ENCODE assay signal across 12 cellular contexts in the genomic region with DNA sequence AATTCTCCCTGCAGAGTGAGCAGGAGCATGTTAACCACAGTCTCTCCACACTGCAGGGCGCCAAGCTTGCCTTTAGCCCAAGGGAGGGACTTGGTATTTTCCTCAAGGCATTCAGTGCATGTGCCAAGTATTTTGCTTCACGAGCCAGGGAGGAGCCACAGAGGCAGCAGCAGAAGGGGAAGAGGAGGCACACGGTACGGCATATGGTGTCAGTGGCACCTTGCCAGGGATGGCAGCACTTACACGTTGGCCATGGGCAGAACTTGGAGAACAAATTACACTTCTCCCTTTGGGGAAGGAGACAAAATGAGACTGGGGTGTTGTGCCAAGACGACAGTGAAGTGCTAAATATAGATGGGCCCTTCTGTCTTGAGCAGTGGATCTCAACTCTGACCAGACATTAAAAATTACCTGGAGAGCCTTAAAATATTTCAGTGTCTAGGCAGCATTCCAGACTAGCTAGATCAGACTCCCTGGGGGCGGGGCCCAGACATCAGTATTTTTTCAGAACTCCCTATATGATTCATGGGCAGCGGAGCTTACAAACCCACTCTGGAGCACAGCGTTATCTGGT.
DNase-seq lines count a peak whose midpoint lies in the region; ATAC-seq, FAIRE-seq and TF ChIP-seq lines count a peak whose summit lies in the region.
"Had no signal": no experiment of that assay in that cellular context is flagged by ENCODE, and none has a peak within 500 bp of the region (broad histone marks: within the 10 kb centered on the region; RNA-seq: fewer than 3 reads in every experiment).

No MANE protein-coding gene starts in this region.

- DNase-seq in Ammon's horn (ENCODE audit: low spot score) (peak; percentile 51), IMR-90 (peak; percentile 7), amniotic epithelial cell (ENCODE audit: low read depth) (peak; percentile 1), left lung (no peak), GM23338 (ENCODE audit: low spot score) (no peak), GM19239 (ENCODE audit: insufficient read length, low spot score) (no peak)
- no peak for DNase-seq in stimulated activated CD4-positive, alpha-beta T cell treated with anti-CD3 and anti-CD28 coated beads, Interleukin-4, amount 100 ng/mL, for 4 hours
- DNase-seq in T-helper 2 cell treated with Interferon-gamma antibody and Interleukin-4, amounts not matched to agents 5 μg/mL and 100 μg/mL, for 36 hours (ENCODE audit: low spot score) = no peak
- DNase-seq: foreskin melanocyte, NCI-H1048, SIG-M5 had no signal

- H4K20me1 ChIP-seq in IMR-90 (ENCODE audit: insufficient read depth, low read length) = no peaks in the 10 kb centered on the region
- no peaks in the 10 kb centered on the region for H4K20me1 ChIP-seq in GM23338 (replicated peaks; ENCODE audit: insufficient read depth)

- no peaks in the 10 kb centered on the region for H3F3A ChIP-seq in GM23338 (replicated peaks; ENCODE audit: low read depth)

- no peak for TF ChIP-seq RAD21 in IMR-90 (IDR thresholded peaks at IDR 0.05; ENCODE audit: low read length)

- H3K27ac Mint-ChIP-seq in GM23338 = no peak overlapping the region
- no peak overlapping the region for H3K27ac Mint-ChIP-seq in T-helper 2 cell treated with Interferon-gamma antibody and Interleukin-4, amounts not matched to agents 5 μg/mL and 100 μg/mL, for 36 hours

- dilution Hi-C loops in IMR-90 (cut with HindIII; ENCODE audit: low sequenced_read_pairs, unreplicated experiment) = no loop called here

- no peak overlapping the region for H2AFZ ChIP-seq in IMR-90 (replicated peaks; ENCODE audit: low read length, poor library complexity)
- H2AFZ ChIP-seq in GM23338 = no peak overlapping the region

- 0 out of 2 replicates have a peak, but pooled peaks cover 3% of the 10 kb centered on the region for H3K9me1 ChIP-seq in IMR-90 (ENCODE audit: insufficient read depth, low read length)

- CTCF ChIA-PET in IMR-90 (lab: Yijun Ruan, JAX) = interaction anchor here (0.8 kb wide), 1 partner anchor 1385 kb away, joined by 3 read pairs; no protein-coding TSS in a partner anchor

- H2AK5ac ChIP-seq in IMR-90 (ENCODE audit: low read depth, low read length) = no peak overlapping the region

- no peak for TF ChIP-seq CTCF in IMR-90 (conservative IDR thresholded peaks at IDR 0.05; ENCODE audit: low read depth, low read length)
- TF ChIP-seq CTCF in left lung (IDR thresholded peaks at IDR 0.05) = no peak
- no peak for TF ChIP-seq CTCF in GM23338 (conservative IDR thresholded peaks at IDR 0.05; ENCODE audit: low read depth in 2 of 2)

- no peaks in the 10 kb centered on the region for H3K27me3 Mint-ChIP-seq in GM23338 (ENCODE audit: insufficient read depth, low read depth, poor library complexity)
- H3K27me3 Mint-ChIP-seq in T-helper 2 cell treated with Interferon-gamma antibody and Interleukin-4, amounts not matched to agents 5 μg/mL and 100 μg/mL, for 36 hours (ENCODE audit: low read depth) = no peaks in the 10 kb centered on the region

- no peak for FAIRE-seq in GM19239 (lab: Jason Lieb, UNC)

- no peak overlapping the region for H4K5ac ChIP-seq in IMR-90 (ENCODE audit: low read depth, low read length)

- 0 out of 2 replicates have a peak, but pooled peaks cover 5% of the 10 kb centered on the region for H3K9me2 ChIP-seq in GM23338 (ENCODE audit: insufficient read depth)

- no peaks in the 10 kb centered on the region for H3K79me1 ChIP-seq in IMR-90 (ENCODE audit: low read depth in 1 of 2, low read length in 2 of 2)

- intact Hi-C loops in IMR-90 (cut with micrococcal nuclease) (no loop called here), left lung (cut with DNase I) (no loop called here)

- H3K79me2 ChIP-seq in GM23338 (replicated peaks; ENCODE audit: insufficient read depth) = no peaks in the 10 kb centered on the region

- no peak overlapping the region for H3K56ac ChIP-seq in IMR-90 (ENCODE audit: extremely low read depth, insufficient read depth, low read length)

- BruUV-seq in IMR-90 (replicated peaks; lab: Mats Ljungman, UMichigan) = no TSS peak

- H3K27me3 ChIP-seq in IMR-90 (ENCODE audit: control insufficient read depth, insufficient read depth, low read length) (no peaks in the 10 kb centered on the region), left lung (no peaks in the 10 kb centered on the region), GM23338 (ENCODE audit: insufficient read depth) (no peaks in the 10 kb centered on the region)

- in situ Hi-C loops in IMR-90 (cut with MboI; ENCODE audit: low sequenced_read_pairs) = no loop called here

- H3K23ac ChIP-seq in IMR-90 (ENCODE audit: low read depth, low read length) = no peak overlapping the region

- H3K14ac ChIP-seq in IMR-90 (replicated peaks; ENCODE audit: low read depth, low read length) = no peak overlapping the region

- H4K91ac ChIP-seq in IMR-90 (ENCODE audit: insufficient read depth, low read depth, low read length) = no peak overlapping the region

- H3K4me1 ChIP-seq in IMR-90 (ENCODE audit: control insufficient read depth, insufficient read depth, low read length) (no peaks in the 10 kb centered on the region), left lung (no peaks in the 10 kb centered on the region), GM23338 (ENCODE audit: insufficient read depth) (no peaks in the 10 kb centered on the region)

- H3K9me3 Mint-ChIP-seq in GM23338 = no peaks in the 10 kb centered on the region; the same call in 2 of the 3 replicates
- H3K9me3 Mint-ChIP-seq in T-helper 2 cell treated with Interferon-gamma antibody and Interleukin-4, amounts not matched to agents 5 μg/mL and 100 μg/mL, for 36 hours = no peaks in the 10 kb centered on the region

- no peak overlapping the region for H3K4me3 Mint-ChIP-seq in GM23338
- H3K4me3 Mint-ChIP-seq in T-helper 2 cell treated with Interferon-gamma antibody and Interleukin-4, amounts not matched to agents 5 μg/mL and 100 μg/mL, for 36 hours = no peak overlapping the region

- H3K4me1 Mint-ChIP-seq in GM23338 = no peaks in the 10 kb centered on the region
- no peaks in the 10 kb centered on the region for H3K4me1 Mint-ChIP-seq in T-helper 2 cell treated with Interferon-gamma antibody and Interleukin-4, amounts not matched to agents 5 μg/mL and 100 μg/mL, for 36 hours (ENCODE audit: low read depth)

- no peak overlapping the region for H3K9ac ChIP-seq in IMR-90 (ENCODE audit: low read depth, low read length)

- H3K9me3 ChIP-seq in IMR-90 (ENCODE audit: control insufficient read depth, insufficient read depth, low read length) (no peaks in the 10 kb centered on the region), left lung (no peaks in the 10 kb centered on the region)

- no peak overlapping the region for H3K4me2 ChIP-seq in IMR-90 (ENCODE audit: low read depth, low read length)
- no peak overlapping the region for H3K4me2 ChIP-seq in GM23338

- no peak overlapping the region for H2BK20ac ChIP-seq in IMR-90 (ENCODE audit: low read depth, low read length)

- no peak overlapping the region for H2AK9ac ChIP-seq in IMR-90 (replicated peaks; ENCODE audit: low read depth, low read length, poor library complexity)

- H2BK120ac ChIP-seq in IMR-90 (ENCODE audit: low read depth, low read length) = no peak overlapping the region

- no peak overlapping the region for H2BK15ac ChIP-seq in IMR-90 (ENCODE audit: low read depth, low read length)

- no peak overlapping the region for H2BK5ac ChIP-seq in IMR-90 (ENCODE audit: low read depth, low read length, poor library complexity, severe bottlenecking)

- H3K36me3 Mint-ChIP-seq in GM23338 (ENCODE audit: low read depth) = no peaks in the 10 kb centered on the region
- H3K36me3 Mint-ChIP-seq in T-helper 2 cell treated with Interferon-gamma antibody and Interleukin-4, amounts not matched to agents 5 μg/mL and 100 μg/mL, for 36 hours (ENCODE audit: low read depth) = no peaks in the 10 kb centered on the region
- H3K36me3 Mint-ChIP-seq: brain had no signal

- H3K27ac ChIP-seq in IMR-90 (ENCODE audit: insufficient read depth, low read length) = no peak overlapping the region
- H3K27ac ChIP-seq in left lung = no peak overlapping the region
- H3K27ac ChIP-seq in GM23338 (ENCODE audit: low read depth) = no peak overlapping the region

- POLR2A ChIA-PET in IMR-90 (lab: Charles Lee; ENCODE audit: unreplicated experiment) = no interaction called here

- no peak for ATAC-seq in IMR-90 (ENCODE audit: low read depth)
- ATAC-seq in left lung = peak; percentile 33
- ATAC-seq in GM23338 = no peak

- no peak overlapping the region for H3K18ac ChIP-seq in IMR-90 (ENCODE audit: low read depth, low read length)

- TF ChIP-seq POLR2A in IMR-90 (IDR thresholded peaks at IDR 0.05; ENCODE audit: low read depth, low read length) = no peak

- WGBS in IMR-90 (ENCODE audit: extremely low coverage in 2 of 2, insufficient read length in 1 of 2), 2 experiments = 63% methylated on average over 3 of the region's 9 CpGs; no CpG with 5 or more reads in 1 of the 2 experiments

- no peak overlapping the region for H3K4me3 ChIP-seq in IMR-90 (ENCODE audit: insufficient read depth, low read depth, low read length)
- no peak overlapping the region for H3K4me3 ChIP-seq in left lung
- no peak overlapping the region for H3K4me3 ChIP-seq in GM23338

- H4K8ac ChIP-seq in IMR-90 (ENCODE audit: low read depth in 2 of 2, low read length in 2 of 2) = no peak overlapping the region

- no peaks in the 10 kb centered on the region for H3K36me3 ChIP-seq in IMR-90 (ENCODE audit: control insufficient read depth, insufficient read depth, low read length)
- H3K36me3 ChIP-seq in left lung = no peaks in the 10 kb centered on the region
- H3K36me3 ChIP-seq in GM23338 (ENCODE audit: insufficient read depth) = no peaks in the 10 kb centered on the region

- no peak overlapping the region for H3K4ac ChIP-seq in IMR-90 (ENCODE audit: low read depth, low read length)

TF ChIP-seq in IMR-90, 13 proteins besides CTCF, POLR2A, EP300 and RAD21 (continues in another document):
- TF ChIP-seq MXI1 (IDR thresholded peaks at IDR 0.05; ENCODE audit: borderline replicate concordance, low read depth, low read length) (no peak), RFX5 (IDR thresholded peaks at IDR 0.05; ENCODE audit: low read depth, low read length) (no peak), RCOR1 (IDR thresholded peaks at IDR 0.05; ENCODE audit: insufficient replicate concordance, low read length) (no peak)

TF ChIP-seq in GM23338, 12 proteins besides CTCF, POLR2A, EP300 and RAD21:
- TF ChIP-seq EZH2phosphoT487 (IDR thresholded peaks at IDR 0.05; ENCODE audit: unreplicated experiment) = no peak
- no peak for TF ChIP-seq CREB1 (CRISPR knock-in tag; IDR thresholded peaks at IDR 0.05; ENCODE audit: low read depth)
- TF ChIP-seq ZNF114 (CRISPR knock-in tag; IDR thresholded peaks at IDR 0.05) = no peak

Comparison
In these comparisons a context has a peak if more than half of its experiments do, and no peak if none do; other contexts are left out.
1. DNase-seq: peak in Ammon's horn (single experiment), IMR-90 (single experiment) and amniotic epithelial cell (single experiment); none in left lung (0 of 2), GM23338 (single experiment), stimulated activated CD4-positive, alpha-beta T cell treated with anti-CD3 and anti-CD28 coated beads, Interleukin-4, amount 100 ng/mL, for 4 hours (0 of 2), GM19239 (single experiment) and T-helper 2 cell treated with Interferon-gamma antibody and Interleukin-4, amounts not matched to agents 5 μg/mL and 100 μg/mL, for 36 hours (single experiment).